In genomic region chr17:60523822-60524221, GRCh38 we compare ENCODE assay signal across 9 cellular contexts. TPM values are rescaled to one million over a fixed set of nuclear protein-coding genes. Genes with fewer than 3 reads are reported as not detected.
DNase-seq lines count a peak whose midpoint lies in the region; ATAC-seq, FAIRE-seq and TF ChIP-seq lines count a peak whose summit lies in the region.
"Had no signal": no experiment of that assay in that cellular context is flagged by ENCODE, and none has a peak within 500 bp of the region (broad histone marks: within the 10 kb centered on the region; RNA-seq: fewer than 3 reads in every experiment).

No MANE protein-coding gene starts in this region.

- H3K4me3 Mint-ChIP-seq in endothelial cell (ENCODE audit: unreplicated experiment), result peak overlapping the region; percentile 97

- H3K9me3 ChIP-seq in ES-I3 (ENCODE audit: control insufficient read depth, insufficient read depth, low read length) (no peaks in the 10 kb centered on the region), PC-3 (ENCODE audit: low read length) (no peaks in the 10 kb centered on the region), pancreas (no peaks in the 10 kb centered on the region), adrenal gland (replicated peaks in 1 of 3) (no peaks in the 10 kb centered on the region)

- H3K4me1 ChIP-seq in ES-I3 (ENCODE audit: insufficient read depth, low read length) (no peaks in the 10 kb centered on the region), PC-3 (ENCODE audit: insufficient read depth, low read length) (peaks cover 10% of the 10 kb centered on the region), pancreas (peaks cover 6 to 36% (median 13%) of the 10 kb centered on the region in 3 donors), adrenal gland (replicated peaks in 1 of 2) (peaks cover 8 to 47% of the 10 kb centered on the region in 2 donors)

- peak overlapping the region; percentile 64 for H3K27ac Mint-ChIP-seq in endothelial cell (ENCODE audit: unreplicated experiment)

- H3K36me3 ChIP-seq in ES-I3 (ENCODE audit: insufficient read depth, low read length), result peaks cover 3% of the 10 kb centered on the region; the same call in 1 of the 2 replicates
- peaks cover 9% of the 10 kb centered on the region; the same call in 1 of the 2 replicates for H3K36me3 ChIP-seq in PC-3 (ENCODE audit: low read depth, low read length)
- no peaks in the 10 kb centered on the region for H3K36me3 ChIP-seq in pancreas
- no peaks in the 10 kb centered on the region for H3K36me3 ChIP-seq in adrenal gland (replicated peaks in 1 of 2)

- no peaks in the 10 kb centered on the region for H3K9me2 ChIP-seq in PC-3 (replicated peaks; ENCODE audit: low read length)

- no peak for TF ChIP-seq POLR2A in adrenal gland (IDR thresholded peaks at IDR 0.05)

- peaks cover 6% of the 10 kb centered on the region for H3K27me3 Mint-ChIP-seq in endothelial cell (ENCODE audit: unreplicated experiment)

- peaks cover 79% of the 10 kb centered on the region for H3K79me2 ChIP-seq in PC-3 (ENCODE audit: low read length)

- ATAC-seq in PC-3 (no peak), pancreas (no peak), HG03108 (IDR thresholded peaks at IDR 0.05; ENCODE audit: unreplicated experiment) (no peak)

- H3K4me1 Mint-ChIP-seq in endothelial cell (ENCODE audit: unreplicated experiment), result peaks cover 22% of the 10 kb centered on the region

- intact Hi-C loops in PC-3 (cut with micrococcal nuclease) (loop anchor here (2.0 kb wide), 1 partner anchor 115 kb away; no protein-coding TSS in a partner anchor), pancreas (cut with DNase I) (no loop called here), adrenal gland (cut with DNase I) (loop anchor here in 1 of 2 donors (10.0 kb wide), 1 partner anchor 49 kb away; no protein-coding TSS in a partner anchor)

- POLR2A ChIA-PET in PC-3 (lab: Charles Lee; ENCODE audit: unreplicated experiment), result interaction anchor here (0.6 kb wide), 1 partner anchor 16 kb away, joined by 14 read pairs; no protein-coding TSS in a partner anchor

- no peaks in the 10 kb centered on the region for H3K9me3 Mint-ChIP-seq in endothelial cell (ENCODE audit: unreplicated experiment)

- peak overlapping the region; percentile 91 for H3K4me2 ChIP-seq in PC-3 (ENCODE audit: low read length)

- H3K27me3 ChIP-seq in PC-3 (ENCODE audit: low read length), result no peaks in the 10 kb centered on the region
- H3K27me3 ChIP-seq in pancreas, result no peaks in the 10 kb centered on the region
- no peaks in the 10 kb centered on the region for H3K27me3 ChIP-seq in adrenal gland

- no peaks in the 10 kb centered on the region for H3F3A ChIP-seq in PC-3 (ENCODE audit: low read length, unreplicated experiment)

- no peak for DNase-seq in PC-3
- DNase-seq in endothelial cell (ENCODE audit: low spot score), result no peak
- no peak for DNase-seq in pancreas
- DNase-seq in NCI-H2081 treated with DMSO at 0.1 percent for 48 hours (lab: John Stamatoyannopoulos, UW), result no peak
- no peak for DNase-seq in glomerular visceral epithelial cell (ENCODE audit: extremely low spot score)
- DNase-seq in adrenal gland, result no peak

- no peak for TF ChIP-seq CTCF in PC-3 (conservative IDR thresholded peaks at IDR 0.05; ENCODE audit: low read depth, low read length)
- TF ChIP-seq CTCF in endothelial cell (IDR thresholded peaks at IDR 0.05; ENCODE audit: unreplicated experiment), result no peak
- no peak for TF ChIP-seq CTCF in pancreas (IDR thresholded peaks at IDR 0.05)
- TF ChIP-seq CTCF in adrenal gland (IDR thresholded peaks at IDR 0.05), result no peak

- WGBS in pancreas, 2 donors, result 0% methylated on average over 1 of the region's 1 CpG
- WGBS in adrenal gland, 4 donors, result 5 to 15% (median 9%) methylated on average over 1 of the region's 1 CpG

- CTCF ChIA-PET in PC-3 (lab: Charles Lee), result interaction anchor here (0.6 kb wide), 1 partner anchor 302 kb away, joined by 11 read pairs; no protein-coding TSS in a partner anchor

- FAIRE-seq in pancreas (lab: Jason Lieb, UNC), result no peak
- FAIRE-seq: islet of Langerhans had no signal

- BruUV-seq in PC-3 (replicated peaks; lab: Mats Ljungman, UMichigan), result no TSS peak

- H3K36me3 Mint-ChIP-seq in endothelial cell (ENCODE audit: low read depth, unreplicated experiment), result peaks cover 20% of the 10 kb centered on the region

- no peak overlapping the region for H2AFZ ChIP-seq in PC-3 (ENCODE audit: low read length)

- no peak overlapping the region for H3K27ac ChIP-seq in PC-3 (ENCODE audit: low read length)
- no peak overlapping the region for H3K27ac ChIP-seq in pancreas
- H3K27ac ChIP-seq in adrenal gland, result no peak overlapping the region

- H3K4me3 ChIP-seq in PC-3 (ENCODE audit: low read length) (peak overlapping the region; percentile 94), pancreas (peak overlapping the region in 3 of 4 donors; percentile 67 to 91 (median 87)), adrenal gland (peak overlapping the region in 1 of 4 donors; percentile 100)

- peaks cover 32% of the 10 kb centered on the region for H4K20me1 ChIP-seq in PC-3 (ENCODE audit: low read length)

- peak overlapping the region; percentile 97; the same call in 1 of the 2 replicates for H3K9ac ChIP-seq in ES-I3 (ENCODE audit: low read depth, low read length)
- H3K9ac ChIP-seq in PC-3 (ENCODE audit: low read length), result peak overlapping the region; percentile 90

RNA-seq across cellular contexts. Expression of gene APPBP2, which starts 2.2 kb away (rescaled TPM):
- total RNA-seq in PC-3 (2014; rRNA removed) (17.1 and 21.4 TPM in 2 replicates), endothelial cell (ENCODE audit: unreplicated experiment) (34.8 TPM), pancreas (10 to 100 TPM; 16.9 to 29.6 (median 19.0) TPM), adrenal gland (10 to 100 TPM; 18.8 to 63.4 (median 41.3) TPM)
- polyA plus RNA-seq in pancreas (1 to 10 TPM; 4.0 to 7.2 TPM), adrenal gland (10 to 100 TPM in 1 of 3 donors, 1 to 10 TPM in 2; 5.5 to 36.8 (median 6.8) TPM)
